ENCODE assay signal across 9 cellular contexts in genomic region chr13:28658539-28658795, GRCh38. TPM values are rescaled to one million over a fixed set of nuclear protein-coding genes. Genes with fewer than 3 reads are reported as not detected.
DNase-seq lines count a peak whose midpoint lies in the region; ATAC-seq, FAIRE-seq and TF ChIP-seq lines count a peak whose summit lies in the region.
"Had no signal": no experiment of that assay in that cellular context is flagged by ENCODE, and none has a peak within 500 bp of the region (broad histone marks: within the 10 kb centered on the region; RNA-seq: fewer than 3 reads in every experiment).

No MANE protein-coding gene starts in this region.

- H3K9me3 ChIP-seq in SJSA1 (replicated peaks) = no peaks in the 10 kb centered on the region
- no peaks in the 10 kb centered on the region for H3K9me3 ChIP-seq in pancreas

- H3K27ac ChIP-seq in SJSA1 (peak overlapping the region; percentile 96), pancreas (peak overlapping the region; percentile 40 to 88 (median 76))

- no peaks in the 10 kb centered on the region for H3K27me3 ChIP-seq in SJSA1 (replicated peaks)
- no peaks in the 10 kb centered on the region for H3K27me3 ChIP-seq in pancreas

- H3K4me1 ChIP-seq in SJSA1 (replicated peaks) = peaks cover 21% of the 10 kb centered on the region
- peaks cover 9 to 24% (median 14%) of the 10 kb centered on the region in 3 donors for H3K4me1 ChIP-seq in pancreas

- DNase-seq in SJSA1 (ENCODE audit: low read depth in 1 of 2, low spot score in 2 of 2) = no peak
- no peak for DNase-seq in fibroblast of pulmonary artery (ENCODE audit: low read depth)
- no peak for DNase-seq in pancreas
- DNase-seq in activated CD4-positive, CD25-positive, alpha-beta regulatory T cell (lab: John Stamatoyannopoulos, UW) = no peak
- DNase-seq in NCI-H2196 treated with DMSO at 0.1 percent for 48 hours (lab: John Stamatoyannopoulos, UW; ENCODE audit: unreplicated experiment) = no peak
- no peak for DNase-seq in NOMO-1 (lab: John Stamatoyannopoulos, UW; ENCODE audit: unreplicated experiment in 2 of 2)

- no peak for FAIRE-seq in pancreas (lab: Jason Lieb, UNC)
- FAIRE-seq: TTC549 had no signal

- peaks cover 44% of the 10 kb centered on the region for H3K36me3 ChIP-seq in SJSA1
- peaks cover 0 to 9% (median 0%) of the 10 kb centered on the region in 3 donors for H3K36me3 ChIP-seq in pancreas

- 0 to 1% methylated on average over 8 of the region's 8 CpGs for WGBS in pancreas, 2 donors

- TF ChIP-seq CTCF in GM12875 (IDR thresholded peaks at IDR 0.05; ENCODE audit: borderline replicate concordance, insufficient read depth, low read depth, low read length) = no peak
- no peak for TF ChIP-seq CTCF in fibroblast of pulmonary artery (IDR thresholded peaks at IDR 0.05; ENCODE audit: low read length, missing control alignments)
- TF ChIP-seq CTCF in pancreas (IDR thresholded peaks at IDR 0.05) = no peak

- peak overlapping the region; percentile 93 for H3K4me3 ChIP-seq in GM12875 (ENCODE audit: low read depth, low read length)
- H3K4me3 ChIP-seq in SJSA1 = peak overlapping the region; percentile 91
- H3K4me3 ChIP-seq in fibroblast of pulmonary artery (replicated peaks; ENCODE audit: low read depth, low read length) = peak overlapping the region; percentile 92
- peak overlapping the region; percentile 80 to 99 (median 94) for H3K4me3 ChIP-seq in pancreas

- intact Hi-C loops in pancreas (cut with DNase I) = no loop called here

- ATAC-seq in HG02610 (IDR thresholded peaks at IDR 0.05; ENCODE audit: unreplicated experiment) (peak; percentile 12), pancreas (peak; percentile 20 to 31 (median 24))

RNA-seq across cellular contexts. Expression of gene POMP, which starts 0.5 kb away (rescaled TPM):
- 149 and 169 TPM in 2 replicates for total RNA-seq in SJSA1 (2014; rRNA removed; shearing (Covaris generic))
- 10 to 100 TPM; 13.9 to 27.0 (median 20.9) TPM for total RNA-seq in pancreas
- 10 to 100 TPM; 22.2 to 39.5 TPM for polyA plus RNA-seq in pancreas
